ENCODE assay signal across 23 cellular contexts in genomic region chr1:175527773-175528172, GRCh38.
"Had no signal": no experiment of that assay in that cellular context is flagged by ENCODE, and none has a peak within 500 bp of the region (broad histone marks: within the 10 kb centered on the region; RNA-seq: fewer than 3 reads in every experiment).

No MANE protein-coding gene starts in this region.

- ATAC-seq: effector memory CD8-positive, alpha-beta T cell; esophagus mucosa; gastroesophageal sphincter; heart left ventricle; left cardiac atrium; left lung; left ventricle myocardium superior; lower lobe of right lung had no signal

- H3K9me3 ChIP-seq: esophagus squamous epithelium, gastroesophageal sphincter, lower lobe of right lung had no signal

- H3K4me1 ChIP-seq: esophagus squamous epithelium, gastroesophageal sphincter, heart left ventricle, left lung had no signal

- H3K36me3 ChIP-seq: esophagus squamous epithelium, gastroesophageal sphincter, heart left ventricle, left lung, lower lobe of right lung had no signal

- H3K27me3 Mint-ChIP-seq: dendritic cell treated with granulocyte-macrophage colony-stimulating factor and Interleukin-4, amounts not matched to agents 40 ng/mL and 50 ng/mL, for 4 days; memory B cell had no signal

- H3K9me3 Mint-ChIP-seq: endodermal cell had no signal

- H3K27ac Mint-ChIP-seq: dendritic cell treated with granulocyte-macrophage colony-stimulating factor and Interleukin-4, amounts not matched to agents 40 ng/mL and 50 ng/mL, for 4 days; effector memory CD8-positive, alpha-beta T cell; endodermal cell; memory B cell had no signal

- DNase-seq: effector CD8-positive, alpha-beta T cell; effector memory CD8-positive, alpha-beta T cell; endodermal cell; erythroblast; esophagus squamous epithelium; foreskin fibroblast; heart left ventricle; hypothalamus; immature natural killer cell; islet precursor cell; left cardiac atrium; left lung; left ventricle myocardium superior; lower lobe of right lung; mesendoderm; midbrain had no signal

- H3K27ac ChIP-seq: coronary artery, epithelial cell of prostate, esophagus squamous epithelium, gastroesophageal sphincter, heart left ventricle, hepatocyte, left lung, lower lobe of right lung had no signal

- H3K79me2 ChIP-seq: hepatocyte had no signal

- H2AFZ ChIP-seq: hepatocyte had no signal

- H3K27me3 ChIP-seq: esophagus squamous epithelium, hepatocyte, left lung had no signal

- H3K4me3 ChIP-seq: coronary artery, esophagus squamous epithelium, gastroesophageal sphincter, heart left ventricle, hepatocyte, left lung, lower lobe of right lung had no signal

- H3K4me3 Mint-ChIP-seq: dendritic cell treated with granulocyte-macrophage colony-stimulating factor and Interleukin-4, amounts not matched to agents 40 ng/mL and 50 ng/mL, for 4 days; effector memory CD8-positive, alpha-beta T cell; endodermal cell; immature natural killer cell; memory B cell had no signal

- H3K4me2 ChIP-seq: hepatocyte had no signal
